27 cellular contexts compared by ENCODE assay signal in genomic region chr1:227718932-227719331, GRCh38.
"Had no signal": no experiment of that assay in that cellular context is flagged by ENCODE, and none has a peak within 500 bp of the region (broad histone marks: within the 10 kb centered on the region; RNA-seq: fewer than 3 reads in every experiment).

No MANE protein-coding gene starts in this region.

- H3K4me3 ChIP-seq: stomach, suprapubic skin, testis, thoracic aorta, thyroid gland, tibial artery, tibial nerve, transverse colon, upper lobe of left lung, upper lobe of right lung, uterus, vagina had no signal

- H3K36me3 ChIP-seq: stomach, suprapubic skin, thoracic aorta, thyroid gland, tibial artery, tibial nerve, transverse colon, upper lobe of left lung, upper lobe of right lung, uterus, vagina had no signal

- ATAC-seq: stimulated activated effector memory CD8-positive, alpha-beta T cell treated with anti-CD3 and anti-CD28 coated beads, Interleukin-12 subunit alpha, Interleukin-12 subunit beta, amount 100 ng/mL, for 72 hours; stimulated activated memory B cell treated with anti-CD40 and anti-IgM and Interleukin-4, amounts not matched to agents 10 μg/mL and 1 μg/mL and 100 μg/mL, for 72 hours; stimulated activated naive B cell treated with anti-CD40 and anti-IgM and Interleukin-4, amounts not matched to agents 10 μg/mL and 1 μg/mL and 100 μg/mL, for 72 hours; stimulated activated naive CD8-positive, alpha-beta T cell treated with anti-CD3 and anti-CD28 coated beads, Interleukin-15, amount 100 ng/mL, for 72 hours; stimulated activated naive CD8-positive, alpha-beta T cell treated with anti-CD3 and anti-CD28 coated beads, Interleukin-15, Interleukin-2, amounts not matched to agents 100 U/mL and 50 U/mL, for 24 hours; upper lobe of right lung had no signal

- DNase-seq: stimulated activated CD4-positive, alpha-beta T cell treated with anti-CD3 and anti-CD28 coated beads, Interleukin-2, amount 100 ng/mL, for 48 hours; stimulated activated CD4-positive, alpha-beta T cell treated with anti-CD3 and anti-CD28 coated beads, Interleukin-4, amount 100 ng/mL, for 1 hour; stimulated activated CD4-positive, alpha-beta T cell treated with anti-CD3 and anti-CD28 coated beads, Interleukin-4, amount 100 ng/mL, for 24 hours; stimulated activated CD4-positive, alpha-beta T cell treated with anti-CD3 and anti-CD28 coated beads, Interleukin-4, amount 100 ng/mL, for 4 hours; stimulated activated CD8-positive, alpha-beta memory T cell treated with anti-CD3 and anti-CD28 coated beads, Interleukin-4, amount 100 ng/mL, for 48 hours; stimulated activated naive B cell treated with anti-CD40 and anti-IgM and Interleukin-4, amounts not matched to agents 10 μg/mL and 1 μg/mL and 100 μg/mL, for 72 hours; stimulated activated naive CD4-positive, alpha-beta T cell; stimulated activated naive CD4-positive, alpha-beta T cell treated with Interleukin-2 at 50 U/mL for 16 hours; stimulated activated naive CD8-positive, alpha-beta T cell treated with anti-CD3 and anti-CD28 coated beads, Interleukin-15, amount 100 ng/mL, for 72 hours; stimulated activated naive CD8-positive, alpha-beta T cell treated with anti-CD3 and anti-CD28 coated beads, Interleukin-15, Interleukin-2, amounts not matched to agents 100 U/mL and 50 U/mL, for 24 hours; stomach; substantia nigra; testis; thyroid gland; tibial artery; transverse colon; trophoblast cell; upper lobe of left lung; upper lobe of right lung; uterus had no signal

- FAIRE-seq: urothelium cell line had no signal

- H3K27me3 ChIP-seq: stomach, suprapubic skin, testis, thyroid gland, tibial artery, tibial nerve, transverse colon, upper lobe of left lung, upper lobe of right lung, uterus, vagina had no signal

- H3K27ac ChIP-seq: stomach, suprapubic skin, testis, thoracic aorta, thyroid gland, tibial artery, tibial nerve, transverse colon, upper lobe of left lung, upper lobe of right lung, uterus, vagina had no signal

- H3K9me3 ChIP-seq: testis, thyroid gland had no signal

- H3K4me1 ChIP-seq: stomach, suprapubic skin, testis, thyroid gland, tibial artery, tibial nerve, transverse colon, upper lobe of left lung, upper lobe of right lung, uterus, vagina had no signal
